1 cellular context compared by ENCODE assay signal in genomic region chr18:80034068-80034851, GRCh38.
TF ChIP-seq lines count a peak whose summit lies in the region.

Gene RBFA (plus strand): TSS chr18:80034434. CDS start chr18:80034496, 62 bp downstream.

TF ChIP-seq in K562, 482 proteins besides CTCF, POLR2A, EP300 and RAD21 (continued from another document and continues in another):
- TF ChIP-seq, protein P1, sequence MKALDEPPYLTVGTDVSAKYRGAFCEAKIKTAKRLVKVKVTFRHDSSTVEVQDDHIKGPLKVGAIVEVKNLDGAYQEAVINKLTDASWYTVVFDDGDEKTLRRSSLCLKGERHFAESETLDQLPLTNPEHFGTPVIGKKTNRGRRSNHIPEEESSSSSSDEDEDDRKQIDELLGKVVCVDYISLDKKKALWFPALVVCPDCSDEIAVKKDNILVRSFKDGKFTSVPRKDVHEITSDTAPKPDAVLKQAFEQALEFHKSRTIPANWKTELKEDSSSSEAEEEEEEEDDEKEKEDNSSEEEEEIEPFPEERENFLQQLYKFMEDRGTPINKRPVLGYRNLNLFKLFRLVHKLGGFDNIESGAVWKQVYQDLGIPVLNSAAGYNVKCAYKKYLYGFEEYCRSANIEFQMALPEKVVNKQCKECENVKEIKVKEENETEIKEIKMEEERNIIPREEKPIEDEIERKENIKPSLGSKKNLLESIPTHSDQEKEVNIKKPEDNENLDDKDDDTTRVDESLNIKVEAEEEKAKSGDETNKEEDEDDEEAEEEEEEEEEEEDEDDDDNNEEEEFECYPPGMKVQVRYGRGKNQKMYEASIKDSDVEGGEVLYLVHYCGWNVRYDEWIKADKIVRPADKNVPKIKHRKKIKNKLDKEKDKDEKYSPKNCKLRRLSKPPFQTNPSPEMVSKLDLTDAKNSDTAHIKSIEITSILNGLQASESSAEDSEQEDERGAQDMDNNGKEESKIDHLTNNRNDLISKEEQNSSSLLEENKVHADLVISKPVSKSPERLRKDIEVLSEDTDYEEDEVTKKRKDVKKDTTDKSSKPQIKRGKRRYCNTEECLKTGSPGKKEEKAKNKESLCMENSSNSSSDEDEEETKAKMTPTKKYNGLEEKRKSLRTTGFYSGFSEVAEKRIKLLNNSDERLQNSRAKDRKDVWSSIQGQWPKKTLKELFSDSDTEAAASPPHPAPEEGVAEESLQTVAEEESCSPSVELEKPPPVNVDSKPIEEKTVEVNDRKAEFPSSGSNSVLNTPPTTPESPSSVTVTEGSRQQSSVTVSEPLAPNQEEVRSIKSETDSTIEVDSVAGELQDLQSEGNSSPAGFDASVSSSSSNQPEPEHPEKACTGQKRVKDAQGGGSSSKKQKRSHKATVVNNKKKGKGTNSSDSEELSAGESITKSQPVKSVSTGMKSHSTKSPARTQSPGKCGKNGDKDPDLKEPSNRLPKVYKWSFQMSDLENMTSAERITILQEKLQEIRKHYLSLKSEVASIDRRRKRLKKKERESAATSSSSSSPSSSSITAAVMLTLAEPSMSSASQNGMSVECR (CRISPR knock-in tag; IDR thresholded peaks at IDR 0.05), result peak; percentile 93
- no peak for TF ChIP-seq RBM39 (optimal IDR thresholded peaks at IDR 0.05; ENCODE audit: low read depth, low read length)
- TF ChIP-seq, protein P2, sequence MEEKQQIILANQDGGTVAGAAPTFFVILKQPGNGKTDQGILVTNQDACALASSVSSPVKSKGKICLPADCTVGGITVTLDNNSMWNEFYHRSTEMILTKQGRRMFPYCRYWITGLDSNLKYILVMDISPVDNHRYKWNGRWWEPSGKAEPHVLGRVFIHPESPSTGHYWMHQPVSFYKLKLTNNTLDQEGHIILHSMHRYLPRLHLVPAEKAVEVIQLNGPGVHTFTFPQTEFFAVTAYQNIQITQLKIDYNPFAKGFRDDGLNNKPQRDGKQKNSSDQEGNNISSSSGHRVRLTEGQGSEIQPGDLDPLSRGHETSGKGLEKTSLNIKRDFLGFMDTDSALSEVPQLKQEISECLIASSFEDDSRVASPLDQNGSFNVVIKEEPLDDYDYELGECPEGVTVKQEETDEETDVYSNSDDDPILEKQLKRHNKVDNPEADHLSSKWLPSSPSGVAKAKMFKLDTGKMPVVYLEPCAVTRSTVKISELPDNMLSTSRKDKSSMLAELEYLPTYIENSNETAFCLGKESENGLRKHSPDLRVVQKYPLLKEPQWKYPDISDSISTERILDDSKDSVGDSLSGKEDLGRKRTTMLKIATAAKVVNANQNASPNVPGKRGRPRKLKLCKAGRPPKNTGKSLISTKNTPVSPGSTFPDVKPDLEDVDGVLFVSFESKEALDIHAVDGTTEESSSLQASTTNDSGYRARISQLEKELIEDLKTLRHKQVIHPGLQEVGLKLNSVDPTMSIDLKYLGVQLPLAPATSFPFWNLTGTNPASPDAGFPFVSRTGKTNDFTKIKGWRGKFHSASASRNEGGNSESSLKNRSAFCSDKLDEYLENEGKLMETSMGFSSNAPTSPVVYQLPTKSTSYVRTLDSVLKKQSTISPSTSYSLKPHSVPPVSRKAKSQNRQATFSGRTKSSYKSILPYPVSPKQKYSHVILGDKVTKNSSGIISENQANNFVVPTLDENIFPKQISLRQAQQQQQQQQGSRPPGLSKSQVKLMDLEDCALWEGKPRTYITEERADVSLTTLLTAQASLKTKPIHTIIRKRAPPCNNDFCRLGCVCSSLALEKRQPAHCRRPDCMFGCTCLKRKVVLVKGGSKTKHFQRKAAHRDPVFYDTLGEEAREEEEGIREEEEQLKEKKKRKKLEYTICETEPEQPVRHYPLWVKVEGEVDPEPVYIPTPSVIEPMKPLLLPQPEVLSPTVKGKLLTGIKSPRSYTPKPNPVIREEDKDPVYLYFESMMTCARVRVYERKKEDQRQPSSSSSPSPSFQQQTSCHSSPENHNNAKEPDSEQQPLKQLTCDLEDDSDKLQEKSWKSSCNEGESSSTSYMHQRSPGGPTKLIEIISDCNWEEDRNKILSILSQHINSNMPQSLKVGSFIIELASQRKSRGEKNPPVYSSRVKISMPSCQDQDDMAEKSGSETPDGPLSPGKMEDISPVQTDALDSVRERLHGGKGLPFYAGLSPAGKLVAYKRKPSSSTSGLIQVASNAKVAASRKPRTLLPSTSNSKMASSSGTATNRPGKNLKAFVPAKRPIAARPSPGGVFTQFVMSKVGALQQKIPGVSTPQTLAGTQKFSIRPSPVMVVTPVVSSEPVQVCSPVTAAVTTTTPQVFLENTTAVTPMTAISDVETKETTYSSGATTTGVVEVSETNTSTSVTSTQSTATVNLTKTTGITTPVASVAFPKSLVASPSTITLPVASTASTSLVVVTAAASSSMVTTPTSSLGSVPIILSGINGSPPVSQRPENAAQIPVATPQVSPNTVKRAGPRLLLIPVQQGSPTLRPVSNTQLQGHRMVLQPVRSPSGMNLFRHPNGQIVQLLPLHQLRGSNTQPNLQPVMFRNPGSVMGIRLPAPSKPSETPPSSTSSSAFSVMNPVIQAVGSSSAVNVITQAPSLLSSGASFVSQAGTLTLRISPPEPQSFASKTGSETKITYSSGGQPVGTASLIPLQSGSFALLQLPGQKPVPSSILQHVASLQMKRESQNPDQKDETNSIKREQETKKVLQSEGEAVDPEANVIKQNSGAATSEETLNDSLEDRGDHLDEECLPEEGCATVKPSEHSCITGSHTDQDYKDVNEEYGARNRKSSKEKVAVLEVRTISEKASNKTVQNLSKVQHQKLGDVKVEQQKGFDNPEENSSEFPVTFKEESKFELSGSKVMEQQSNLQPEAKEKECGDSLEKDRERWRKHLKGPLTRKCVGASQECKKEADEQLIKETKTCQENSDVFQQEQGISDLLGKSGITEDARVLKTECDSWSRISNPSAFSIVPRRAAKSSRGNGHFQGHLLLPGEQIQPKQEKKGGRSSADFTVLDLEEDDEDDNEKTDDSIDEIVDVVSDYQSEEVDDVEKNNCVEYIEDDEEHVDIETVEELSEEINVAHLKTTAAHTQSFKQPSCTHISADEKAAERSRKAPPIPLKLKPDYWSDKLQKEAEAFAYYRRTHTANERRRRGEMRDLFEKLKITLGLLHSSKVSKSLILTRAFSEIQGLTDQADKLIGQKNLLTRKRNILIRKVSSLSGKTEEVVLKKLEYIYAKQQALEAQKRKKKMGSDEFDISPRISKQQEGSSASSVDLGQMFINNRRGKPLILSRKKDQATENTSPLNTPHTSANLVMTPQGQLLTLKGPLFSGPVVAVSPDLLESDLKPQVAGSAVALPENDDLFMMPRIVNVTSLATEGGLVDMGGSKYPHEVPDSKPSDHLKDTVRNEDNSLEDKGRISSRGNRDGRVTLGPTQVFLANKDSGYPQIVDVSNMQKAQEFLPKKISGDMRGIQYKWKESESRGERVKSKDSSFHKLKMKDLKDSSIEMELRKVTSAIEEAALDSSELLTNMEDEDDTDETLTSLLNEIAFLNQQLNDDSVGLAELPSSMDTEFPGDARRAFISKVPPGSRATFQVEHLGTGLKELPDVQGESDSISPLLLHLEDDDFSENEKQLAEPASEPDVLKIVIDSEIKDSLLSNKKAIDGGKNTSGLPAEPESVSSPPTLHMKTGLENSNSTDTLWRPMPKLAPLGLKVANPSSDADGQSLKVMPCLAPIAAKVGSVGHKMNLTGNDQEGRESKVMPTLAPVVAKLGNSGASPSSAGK (IDR thresholded peaks at IDR 0.05), result peak; percentile 80
- peak; percentile 86 for TF ChIP-seq PHF8 (IDR thresholded peaks at IDR 0.05; ENCODE audit: borderline replicate concordance, low read length)
- peak; percentile 91 for TF ChIP-seq RBFOX2 (IDR thresholded peaks at IDR 0.05; ENCODE audit: low read depth, low read length)
- TF ChIP-seq ZNF77 (CRISPR knock-in tag; IDR thresholded peaks at IDR 0.05), result no peak
- TF ChIP-seq, protein P3, sequence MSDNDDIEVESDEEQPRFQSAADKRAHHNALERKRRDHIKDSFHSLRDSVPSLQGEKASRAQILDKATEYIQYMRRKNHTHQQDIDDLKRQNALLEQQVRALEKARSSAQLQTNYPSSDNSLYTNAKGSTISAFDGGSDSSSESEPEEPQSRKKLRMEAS (CRISPR knock-in tag; IDR thresholded peaks at IDR 0.05), result peak; percentile 85
- peak; percentile 51 for TF ChIP-seq CTCFL (IDR thresholded peaks at IDR 0.05; ENCODE audit: borderline replicate concordance, insufficient read depth, low read depth, low read length, poor library complexity, severe bottlenecking)
- TF ChIP-seq MAZ (CRISPR knock-in tag; conservative IDR thresholded peaks at IDR 0.05 in 1 of 2, IDR thresholded peaks at IDR 0.05 in 1 of 2), result peak; percentile 13 to 75; a peak in 1 of 4 replicates
- TF ChIP-seq, protein P4, sequence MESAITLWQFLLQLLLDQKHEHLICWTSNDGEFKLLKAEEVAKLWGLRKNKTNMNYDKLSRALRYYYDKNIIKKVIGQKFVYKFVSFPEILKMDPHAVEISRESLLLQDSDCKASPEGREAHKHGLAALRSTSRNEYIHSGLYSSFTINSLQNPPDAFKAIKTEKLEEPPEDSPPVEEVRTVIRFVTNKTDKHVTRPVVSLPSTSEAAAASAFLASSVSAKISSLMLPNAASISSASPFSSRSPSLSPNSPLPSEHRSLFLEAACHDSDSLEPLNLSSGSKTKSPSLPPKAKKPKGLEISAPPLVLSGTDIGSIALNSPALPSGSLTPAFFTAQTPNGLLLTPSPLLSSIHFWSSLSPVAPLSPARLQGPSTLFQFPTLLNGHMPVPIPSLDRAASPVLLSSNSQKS (CRISPR knock-in tag; IDR thresholded peaks at IDR 0.05), result no peak
- TF ChIP-seq POLR2AphosphoS5 (IDR thresholded peaks at IDR 0.05; ENCODE audit: control insufficient read depth, insufficient read depth, low read depth, low read length), result 0 out of 2 replicates have a peak, but pooled peaks have one; percentile 34
- peak; percentile 96 for TF ChIP-seq SAP30 (IDR thresholded peaks at IDR 0.05; ENCODE audit: borderline replicate concordance, insufficient read depth, low read depth, low read length, poor library complexity, severe bottlenecking)
- TF ChIP-seq ZBTB1 (CRISPR knock-in tag; IDR thresholded peaks at IDR 0.05; ENCODE audit: borderline replicate concordance, low read depth), result 0 out of 2 replicates have a peak, but pooled peaks have one; percentile 27
- no peak for TF ChIP-seq TOE1 (IDR thresholded peaks at IDR 0.05; ENCODE audit: borderline replicate concordance)
- TF ChIP-seq TOE1 (CRISPR knock-in tag; IDR thresholded peaks at IDR 0.05; ENCODE audit: borderline replicate concordance, low read depth), result no peak
- no peak for TF ChIP-seq POLR2H (tag; IDR thresholded peaks at IDR 0.05; ENCODE audit: low read depth)
- TF ChIP-seq FOXK2 (conservative IDR thresholded peaks at IDR 0.05 in 1 of 2, IDR thresholded peaks at IDR 0.05 in 1 of 2; ENCODE audit: low read depth in 2 of 2), result peak; percentile 31 to 36; a peak in 1 of 4 replicates
- TF ChIP-seq, protein P5, sequence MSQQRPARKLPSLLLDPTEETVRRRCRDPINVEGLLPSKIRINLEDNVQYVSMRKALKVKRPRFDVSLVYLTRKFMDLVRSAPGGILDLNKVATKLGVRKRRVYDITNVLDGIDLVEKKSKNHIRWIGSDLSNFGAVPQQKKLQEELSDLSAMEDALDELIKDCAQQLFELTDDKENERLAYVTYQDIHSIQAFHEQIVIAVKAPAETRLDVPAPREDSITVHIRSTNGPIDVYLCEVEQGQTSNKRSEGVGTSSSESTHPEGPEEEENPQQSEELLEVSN (IDR thresholded peaks at IDR 0.05; ENCODE audit: borderline replicate concordance in 1 of 2, extremely low read depth in 1 of 2, insufficient read depth in 1 of 2, insufficient read length in 1 of 2, low read depth in 1 of 2, low read length in 1 of 2, poor library complexity in 1 of 2, severe bottlenecking in 1 of 2), result peak; percentile 58 to 91
- TF ChIP-seq TAF9B (IDR thresholded peaks at IDR 0.05; ENCODE audit: partially characterized antibody), result no peak
- TF ChIP-seq ZNF655 (CRISPR knock-in tag; IDR thresholded peaks at IDR 0.05), result no peak
- TF ChIP-seq HDAC1 (IDR thresholded peaks at IDR 0.05), result peak; percentile 51 to 95; a peak in 3 of 4 replicates
- TF ChIP-seq ZNF436 (CRISPR knock-in tag; IDR thresholded peaks at IDR 0.05), result no peak
- no peak for TF ChIP-seq MIER1 (IDR thresholded peaks at IDR 0.05; ENCODE audit: low read depth)
- peak; percentile 87 for TF ChIP-seq MYC (IDR thresholded peaks at IDR 0.05; ENCODE audit: low read depth, low read length)
- peak; percentile 72; the same call in 1 of the 2 replicates for TF ChIP-seq MYC (CRISPR knock-in tag; IDR thresholded peaks at IDR 0.05; ENCODE audit: borderline replicate concordance, low read depth)
